ENCODE assay signal across 8 cellular contexts in genomic region chr3:139832998-139833397, GRCh38.
"Had no signal": no experiment of that assay in that cellular context is flagged by ENCODE, and none has a peak within 500 bp of the region (broad histone marks: within the 10 kb centered on the region; RNA-seq: fewer than 3 reads in every experiment).

No MANE protein-coding gene starts in this region.

- H3K27ac ChIP-seq: GM23248 had no signal

- H3K9me3 ChIP-seq: HAP-1 had no signal

- H3K27ac Mint-ChIP-seq: HFFc6 had no signal

- ATAC-seq: HCT116, K562 had no signal

- H3K4me1 ChIP-seq: HAP-1 had no signal

- H3K4me3 Mint-ChIP-seq: HFFc6 had no signal

- DNase-seq: GM23248, GOT3, H7, HFFc6, IMR-90 had no signal

- H3K4me3 ChIP-seq: GM23248, HAP-1, K562 had no signal

- H3K36me3 ChIP-seq: HAP-1 had no signal

- H2AFZ ChIP-seq: GM23248 had no signal
